26 cellular contexts compared by ENCODE assay signal in the genomic region with DNA sequence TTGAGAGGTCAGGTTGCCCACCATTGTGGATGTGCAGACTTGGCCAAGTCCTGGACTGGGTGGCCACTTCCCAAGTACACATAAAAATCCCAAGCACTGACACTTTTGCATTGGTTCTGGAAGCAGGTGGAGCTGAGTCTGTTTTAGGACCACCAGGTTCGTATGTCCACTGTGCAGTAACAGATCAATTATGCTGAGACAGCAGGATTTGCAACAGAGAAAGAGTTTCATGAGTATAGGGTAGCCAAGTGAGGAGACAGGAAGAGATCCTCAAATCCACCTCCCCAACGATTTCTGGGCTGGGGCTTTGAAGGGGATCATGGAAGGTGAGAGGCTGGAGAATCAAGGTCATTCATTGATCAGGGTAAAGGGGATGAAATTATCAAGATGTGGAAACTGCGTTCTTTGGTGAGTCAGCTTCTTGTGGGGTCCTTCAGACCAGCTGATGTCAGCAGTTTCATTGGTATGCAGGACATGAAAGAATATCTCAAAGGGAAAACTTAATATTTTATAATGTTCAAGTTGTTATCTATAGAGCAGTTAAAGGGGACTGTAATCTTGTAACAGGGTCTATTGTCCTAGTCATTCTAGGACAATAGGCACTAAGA.
A peak's percentile ranks its signal among the peaks of the same experiment; 100 is the strongest.
DNase-seq lines count a peak whose midpoint lies in the region; ATAC-seq, FAIRE-seq and TF ChIP-seq lines count a peak whose summit lies in the region.
"Had no signal": no experiment of that assay in that cellular context is flagged by ENCODE, and none has a peak within 500 bp of the region (broad histone marks: within the 10 kb centered on the region; RNA-seq: fewer than 3 reads in every experiment).

No MANE protein-coding gene starts in this region.

- H3K79me2 ChIP-seq in HepG2 (ENCODE audit: insufficient read depth, low read length) (no peaks in the 10 kb centered on the region), K562 (ENCODE audit: control insufficient read depth, insufficient read depth, low read length) (no peaks in the 10 kb centered on the region)

- peaks cover 37% of the 10 kb centered on the region for H3K9me3 ChIP-seq in HepG2 (ENCODE audit: low read length)
- H3K9me3 ChIP-seq in right lobe of liver, result no peaks in the 10 kb centered on the region
- H3K9me3 ChIP-seq in K562 (replicated peaks; ENCODE audit: control insufficient read depth, insufficient read depth, low read depth, low read length), result no peaks in the 10 kb centered on the region
- peaks cover 5 to 19% of the 10 kb centered on the region in 2 donors for H3K9me3 ChIP-seq in neuronal stem cell (replicated peaks in 1 of 2; ENCODE audit: control insufficient read depth in 2 of 2, insufficient read depth in 1 of 2, low read depth in 1 of 2, low read length in 2 of 2)
- H3K9me3 ChIP-seq: BE2C had no signal

- TF ChIP-seq EP300 in HepG2 (IDR thresholded peaks at IDR 0.05; ENCODE audit: low read depth in 2 of 2, low read length in 2 of 2), result no peak
- TF ChIP-seq EP300 in HepG2 (CRISPR knock-in tag; IDR thresholded peaks at IDR 0.05; ENCODE audit: borderline replicate concordance), result no peak
- TF ChIP-seq EP300 in K562 (IDR thresholded peaks at IDR 0.05; ENCODE audit: low read length), result no peak

- no peak overlapping the region for H2AK5ac ChIP-seq in neuronal stem cell (ENCODE audit: low read depth, low read length)

- DNase-seq in HepG2 (ENCODE audit: low spot score), result no peak
- DNase-seq in right lobe of liver, result no peak
- DNase-seq in K562 (ENCODE audit: extremely low read depth in 1 of 4, low spot score in 3 of 4), result no peak
- DNase-seq in glutamatergic neuron, result no peak
- DNase-seq in NCI-H2171 (lab: John Stamatoyannopoulos, UW), result no peak
- DNase-seq in neuronal stem cell (ENCODE audit: low spot score), result no peak
- no peak for DNase-seq in activated CD8-positive, alpha-beta memory T cell treated with anti-CD3 and anti-CD28 coated beads for 24 hours
- DNase-seq: ACHN; AML-193; BE2C; CD4-positive, alpha-beta T cell; CD8-positive, alpha-beta memory T cell; DMS 273 treated with DMSO at 0.1 percent for 48 hours; DMS79; EL; GDM1; H9 had no signal

- H2AFZ ChIP-seq in HepG2 (ENCODE audit: low read length), result no peak overlapping the region
- no peak overlapping the region for H2AFZ ChIP-seq in K562 (ENCODE audit: low read depth, low read length)
- no peak overlapping the region for H2AFZ ChIP-seq in neuronal stem cell (ENCODE audit: low read length)

- no peak overlapping the region for H3K14ac ChIP-seq in neuronal stem cell (ENCODE audit: low read length)

- no peak overlapping the region for H2BK15ac ChIP-seq in neuronal stem cell (ENCODE audit: low read length)

- H3K79me1 ChIP-seq in neuronal stem cell (ENCODE audit: low read depth, low read length), result no peaks in the 10 kb centered on the region

- H3K4me2 ChIP-seq in HepG2 (ENCODE audit: low read depth, low read length), result no peak overlapping the region
- no peak overlapping the region for H3K4me2 ChIP-seq in K562 (ENCODE audit: insufficient read depth, low read length)
- H3K4me2 ChIP-seq in neuronal stem cell (ENCODE audit: insufficient read depth, low read length, poor library complexity, severe bottlenecking), result no peak overlapping the region
- H3K4me2 ChIP-seq: BLaER1 treated with 17β-estradiol and CSF1 and Interleukin-3, amounts not matched to agents 10 nM and 100 nM had no signal

- no peak for TF ChIP-seq RAD21 in HepG2 (CRISPR knock-in tag; IDR thresholded peaks at IDR 0.05)
- no peak for TF ChIP-seq RAD21 in K562 (CRISPR knock-in tag; conservative IDR thresholded peaks at IDR 0.05 in 1 of 2, IDR thresholded peaks at IDR 0.05 in 1 of 2)

- in situ Hi-C loops in HepG2 (cut with HindIII; ENCODE audit: extremely low pct_ligation_motif_present, low pct_unique_long_range_greater_than_20kb) (no loop called here), K562 (cut with MboI) (no loop called here)

- no peak overlapping the region for H3K4ac ChIP-seq in neuronal stem cell (ENCODE audit: low read length)

- CTCF ChIA-PET in HepG2 (lab: Yijun Ruan, JAX; ENCODE audit: low intra/inter-chr PET ratio, low total read pairs), result no interaction called here
- CTCF ChIA-PET in K562 (lab: Yijun Ruan, JAX; ENCODE audit: low intra/inter-chr PET ratio), result no interaction called here

- no peaks in the 10 kb centered on the region for H4K20me1 ChIP-seq in HepG2 (ENCODE audit: insufficient read depth, low read length)
- no peaks in the 10 kb centered on the region for H4K20me1 ChIP-seq in K562 (replicated peaks; ENCODE audit: control insufficient read depth, insufficient read depth, low read length)
- H4K20me1 ChIP-seq: BLaER1 treated with 17β-estradiol and CSF1 and Interleukin-3, amounts not matched to agents 10 nM and 100 nM had no signal

- H3K9me3 Mint-ChIP-seq in glutamatergic neuron (ENCODE audit: unreplicated experiment), result peaks cover 10% of the 10 kb centered on the region

- H3K4me3 Mint-ChIP-seq in glutamatergic neuron (ENCODE audit: unreplicated experiment), result no peak overlapping the region
- H3K4me3 Mint-ChIP-seq: CD14-positive monocyte; CD4-positive, alpha-beta T cell; CD8-positive, alpha-beta memory T cell; H9 had no signal

- no peaks in the 10 kb centered on the region for H3K9me1 ChIP-seq in K562 (ENCODE audit: control insufficient read depth, insufficient read depth, low read length)

- intact Hi-C loops in HepG2 (cut with micrococcal nuclease; ENCODE audit: unreplicated experiment), result no loop called here
- intact Hi-C loops in right lobe of liver (cut with DNase I), result no loop called here
- intact Hi-C loops in K562 (cut with micrococcal nuclease), result no loop called here

- H3K27ac Mint-ChIP-seq in glutamatergic neuron (ENCODE audit: unreplicated experiment), result peak overlapping the region; percentile 40
- H3K27ac Mint-ChIP-seq: CD14-positive monocyte; CD4-positive, alpha-beta T cell; CD8-positive, alpha-beta memory T cell had no signal

- no peak overlapping the region for H4K91ac ChIP-seq in neuronal stem cell (ENCODE audit: low read depth, low read length, poor library complexity)

- H3K36me3 ChIP-seq in HepG2 (replicated peaks in 1 of 2; ENCODE audit: control insufficient read depth in 1 of 2, insufficient read depth in 2 of 2, low read length in 2 of 2) (no peaks in the 10 kb centered on the region), right lobe of liver (no peaks in the 10 kb centered on the region), K562 (ENCODE audit: control insufficient read depth, insufficient read depth, low read length) (no peaks in the 10 kb centered on the region), neuronal stem cell (replicated peaks in 1 of 2; ENCODE audit: control insufficient read depth in 2 of 2, insufficient read depth in 2 of 2, low read length in 2 of 2) (no peaks in the 10 kb centered on the region)
- H3K36me3 ChIP-seq: BE2C; BLaER1 treated with 17β-estradiol and CSF1 and Interleukin-3, amounts not matched to agents 10 nM and 100 nM had no signal

- H3K23ac ChIP-seq in neuronal stem cell (ENCODE audit: low read depth, low read length, poor library complexity), result no peak overlapping the region

- H3K4me3 ChIP-seq in HepG2 (replicated peaks in 1 of 3; ENCODE audit: insufficient read depth in 1 of 3, low read depth in 2 of 3, low read length in 3 of 3) (no peak overlapping the region), right lobe of liver (no peak overlapping the region), K562 (no peak overlapping the region), neuronal stem cell (ENCODE audit: low read length in 2 of 2) (no peak overlapping the region)
- H3K4me3 ChIP-seq: BLaER1 treated with 17β-estradiol and CSF1 and Interleukin-3, amounts not matched to agents 10 nM and 100 nM; GM12878 had no signal

- no peaks in the 10 kb centered on the region for H3K27me3 ChIP-seq in HepG2 (ENCODE audit: control insufficient read depth in 1 of 2, insufficient read depth in 2 of 2, low read length in 2 of 2)
- no peaks in the 10 kb centered on the region for H3K27me3 ChIP-seq in right lobe of liver
- no peaks in the 10 kb centered on the region for H3K27me3 ChIP-seq in K562 (ENCODE audit: control insufficient read depth in 2 of 2, insufficient read depth in 2 of 2, low read length in 2 of 2)
- no peaks in the 10 kb centered on the region for H3K27me3 ChIP-seq in neuronal stem cell (ENCODE audit: control insufficient read depth in 3 of 3, insufficient read depth in 3 of 3, low read depth in 1 of 3, low read length in 3 of 3)
- H3K27me3 ChIP-seq: BE2C; BLaER1 treated with 17β-estradiol and CSF1 and Interleukin-3, amounts not matched to agents 10 nM and 100 nM had no signal

- peaks cover 13% of the 10 kb centered on the region for H3K4me1 Mint-ChIP-seq in glutamatergic neuron (ENCODE audit: low read depth, unreplicated experiment)
- H3K4me1 Mint-ChIP-seq: CD14-positive monocyte; CD8-positive, alpha-beta memory T cell had no signal

- no peak overlapping the region for H2BK5ac ChIP-seq in neuronal stem cell (ENCODE audit: low read length)

- TF ChIP-seq CTCF in HepG2 (CRISPR knock-in tag; IDR thresholded peaks at IDR 0.05) (no peak), right lobe of liver (IDR thresholded peaks at IDR 0.05) (no peak), K562 (IDR thresholded peaks at IDR 0.05 in 2 of 3, conservative IDR thresholded peaks at IDR 0.05 in 1 of 3; ENCODE audit: insufficient read depth in 2 of 3, low read depth in 1 of 3, low read length in 3 of 3) (no peak), glutamatergic neuron (IDR thresholded peaks at IDR 0.05; ENCODE audit: partially characterized antibody, unreplicated experiment) (no peak)

- H3K9ac ChIP-seq in HepG2 (ENCODE audit: insufficient read depth, low read depth, low read length) (no peak overlapping the region), K562 (ENCODE audit: insufficient read depth in 1 of 2, low read depth in 2 of 2, low read length in 2 of 2) (no peak overlapping the region), neuronal stem cell (ENCODE audit: low read depth, low read length, poor library complexity) (no peak overlapping the region)
- H3K9ac ChIP-seq: BLaER1 treated with 17β-estradiol and CSF1 and Interleukin-3, amounts not matched to agents 10 nM and 100 nM had no signal

- ATAC-seq in HepG2 (no peak), right lobe of liver (no peak), K562 (no peak), GM19455 (IDR thresholded peaks at IDR 0.05; ENCODE audit: unreplicated experiment) (no peak)
- ATAC-seq: GM12878, HCT116 had no signal

- TF ChIP-seq POLR2A in HepG2 (IDR thresholded peaks at IDR 0.05; ENCODE audit: insufficient read depth in 1 of 2, low read depth in 2 of 2, low read length in 2 of 2) (no peak), right lobe of liver (IDR thresholded peaks at IDR 0.05) (no peak), K562 (conservative IDR thresholded peaks at IDR 0.05) (no peak)

- 3% methylated on average over 2 of the region's 3 CpGs for WGBS in HepG2 (ENCODE audit: low lambda C conversion rate)
- 32% methylated on average over 3 of the region's 3 CpGs for WGBS in right lobe of liver (ENCODE audit: insufficient coverage, low coverage, low lambda C conversion rate, missing lambda C conversion rate)
- 0% methylated on average over 3 of the region's 3 CpGs for WGBS in K562 (ENCODE audit: insufficient coverage, low coverage, missing lambda C conversion rate)
- WGBS in neuronal stem cell (ENCODE audit: extremely low coverage in 2 of 2, insufficient read length in 2 of 2, insufficient replicate concordance in 1 of 2), 2 donors, result no CpG with 5 or more reads among the region's 3 CpGs

- H3K36me3 Mint-ChIP-seq in glutamatergic neuron (ENCODE audit: unreplicated experiment), result peaks cover 7% of the 10 kb centered on the region
- H3K36me3 Mint-ChIP-seq: CD14-positive monocyte; CD8-positive, alpha-beta memory T cell had no signal

- H3K18ac ChIP-seq in neuronal stem cell (ENCODE audit: low read length), result no peak overlapping the region

- BruUV-seq in HepG2 (replicated peaks; lab: Mats Ljungman, UMichigan) (no TSS peak), K562 (replicated peaks; lab: Mats Ljungman, UMichigan) (no TSS peak)

- FAIRE-seq in HepG2 (lab: Jason Lieb, UNC) (no peak), K562 (lab: Jason Lieb, UNC) (no peak)
- FAIRE-seq: A204.1, D721Med, GM12878, GM19239 had no signal

- POLR2A ChIA-PET in HepG2 (lab: Yijun Ruan, JAX) (no interaction called here), K562 (lab: Yijun Ruan, JAX) (no interaction called here)

- no peak overlapping the region for H2BK120ac ChIP-seq in neuronal stem cell (ENCODE audit: low read depth, low read length)

- no peak overlapping the region for H2BK12ac ChIP-seq in neuronal stem cell (ENCODE audit: low read length)

- H3K27ac ChIP-seq in HepG2 (ENCODE audit: extremely low read length, insufficient read depth, low read length) (no peak overlapping the region), right lobe of liver (no peak overlapping the region), K562 (ENCODE audit: extremely low read depth, low read depth, low read length) (no peak overlapping the region), neuronal stem cell (replicated peaks; ENCODE audit: low read length) (no peak overlapping the region)
- H3K27ac ChIP-seq: 22Rv1; BLaER1 treated with 17β-estradiol and CSF1 and Interleukin-3, amounts not matched to agents 10 nM and 100 nM had no signal

- H3K27me3 Mint-ChIP-seq in glutamatergic neuron (ENCODE audit: unreplicated experiment), result peaks cover 9% of the 10 kb centered on the region
- H3K27me3 Mint-ChIP-seq: CD4-positive, alpha-beta T cell had no signal

- H3K4me1 ChIP-seq in HepG2 (ENCODE audit: insufficient read depth, low read length) (no peaks in the 10 kb centered on the region), right lobe of liver (no peaks in the 10 kb centered on the region), K562 (replicated peaks in 1 of 2; ENCODE audit: control insufficient read depth in 2 of 2, insufficient read depth in 2 of 2, low read length in 2 of 2) (no peaks in the 10 kb centered on the region), neuronal stem cell (ENCODE audit: control insufficient read depth in 2 of 2, insufficient read depth in 1 of 2, low read depth in 1 of 2, low read length in 2 of 2) (no peaks in the 10 kb centered on the region)
- H3K4me1 ChIP-seq: BE2C had no signal

- no peak overlapping the region for H4K8ac ChIP-seq in neuronal stem cell (ENCODE audit: low read depth, low read length)
